ENCODE assay signal across 11 cellular contexts in the genomic region with DNA sequence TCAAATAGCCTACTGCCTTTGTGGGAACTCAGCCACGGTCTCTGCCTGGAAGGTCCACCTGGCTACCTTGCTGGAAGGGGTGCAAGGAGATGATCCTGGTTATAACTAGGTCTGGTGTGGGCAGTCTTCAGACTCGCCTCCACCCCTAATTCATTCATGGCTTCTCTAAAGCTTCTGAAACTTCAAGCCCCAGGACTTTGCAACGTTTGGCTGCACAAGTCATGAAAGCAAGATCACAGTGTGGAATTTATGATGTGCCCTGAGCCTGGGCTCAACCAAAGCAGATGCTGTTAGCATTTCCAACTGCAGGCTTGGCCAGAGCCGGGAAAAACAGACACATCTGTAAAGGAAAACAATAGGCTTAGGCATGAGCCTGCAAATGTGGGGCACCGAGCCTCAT.
"Had no signal": no experiment of that assay in that cellular context is flagged by ENCODE, and none has a peak within 500 bp of the region (broad histone marks: within the 10 kb centered on the region; RNA-seq: fewer than 3 reads in every experiment).

No MANE protein-coding gene starts in this region.

- H3K27ac ChIP-seq: ascending aorta, esophagus squamous epithelium, left lung, ovary had no signal

- DNase-seq: activated gamma-delta T cell; activated naive CD8-positive, alpha-beta T cell treated with anti-CD3 and anti-CD28 coated beads, Interleukin-2, amount 10 ng/mL, durations not matched to agents 7 days and 5 days; activated T-cell treated with anti-CD3 and anti-CD28 coated beads, Interleukin-2, amount 50 U/mL, for 1 hour; esophagus squamous epithelium; foreskin fibroblast; glutamatergic neuron; left lung; ovary had no signal

- H3K9me3 ChIP-seq: ascending aorta, esophagus squamous epithelium, left lung, ovary had no signal

- H3K27me3 Mint-ChIP-seq: activated naive CD8-positive, alpha-beta T cell treated with anti-CD3 and anti-CD28 coated beads, Interleukin-2, amount 10 ng/mL, durations not matched to agents 7 days and 5 days; memory B cell had no signal

- H3K9me3 Mint-ChIP-seq: activated naive CD8-positive, alpha-beta T cell treated with anti-CD3 and anti-CD28 coated beads, Interleukin-2, amount 10 ng/mL, durations not matched to agents 7 days and 5 days; memory B cell; T-helper 1 cell treated with Interleukin-12 subunit alpha and Interleukin-12 subunit beta and Interleukin-4 antibody, amounts not matched to agents 30 μg/mL and 1 μg/mL, for 36 hours had no signal

- ATAC-seq: left lung had no signal

- H3K4me3 ChIP-seq: ascending aorta, esophagus squamous epithelium, left lung, ovary had no signal

- H3K4me1 ChIP-seq: ascending aorta, left lung had no signal

- H3K27ac Mint-ChIP-seq: activated naive CD8-positive, alpha-beta T cell treated with anti-CD3 and anti-CD28 coated beads, Interleukin-2, amount 10 ng/mL, durations not matched to agents 7 days and 5 days; memory B cell; T-helper 1 cell treated with Interleukin-12 subunit alpha and Interleukin-12 subunit beta and Interleukin-4 antibody, amounts not matched to agents 30 μg/mL and 1 μg/mL, for 36 hours had no signal

- H3K4me1 Mint-ChIP-seq: activated naive CD8-positive, alpha-beta T cell treated with anti-CD3 and anti-CD28 coated beads, Interleukin-2, amount 10 ng/mL, durations not matched to agents 7 days and 5 days; memory B cell had no signal

- H3K27me3 ChIP-seq: ascending aorta, esophagus squamous epithelium, left lung, ovary had no signal

- H3K36me3 ChIP-seq: ascending aorta, esophagus squamous epithelium, left lung, ovary had no signal

- H3K36me3 Mint-ChIP-seq: activated naive CD8-positive, alpha-beta T cell treated with anti-CD3 and anti-CD28 coated beads, Interleukin-2, amount 10 ng/mL, durations not matched to agents 7 days and 5 days; memory B cell had no signal

- H3K4me3 Mint-ChIP-seq: activated naive CD8-positive, alpha-beta T cell treated with anti-CD3 and anti-CD28 coated beads, Interleukin-2, amount 10 ng/mL, durations not matched to agents 7 days and 5 days; memory B cell; T-helper 1 cell treated with Interleukin-12 subunit alpha and Interleukin-12 subunit beta and Interleukin-4 antibody, amounts not matched to agents 30 μg/mL and 1 μg/mL, for 36 hours had no signal
